In the genomic region with DNA sequence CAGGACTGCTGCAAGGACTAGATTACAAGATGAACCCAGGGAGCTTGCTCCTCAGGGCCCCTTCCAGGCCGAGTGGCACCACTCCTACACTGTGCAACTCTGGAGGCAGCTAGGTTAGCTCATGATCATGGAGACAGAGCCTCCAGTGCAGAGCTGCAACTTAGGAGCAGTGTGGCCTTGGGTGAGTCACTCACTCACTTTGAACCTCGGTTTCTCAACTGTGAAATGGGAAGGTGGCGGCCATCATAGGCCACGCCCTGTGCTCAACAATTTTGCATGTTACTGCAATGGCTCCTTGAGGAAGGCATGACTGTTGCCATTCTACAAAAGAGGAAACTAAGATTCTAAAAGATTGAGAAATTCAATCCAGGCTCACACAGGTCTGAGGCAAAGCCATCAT, we compare ENCODE assay signal across 19 cellular contexts. TPM values are rescaled to one million over a fixed set of nuclear protein-coding genes. Genes with fewer than 3 reads are reported as not detected.
DNase-seq lines count a peak whose midpoint lies in the region; ATAC-seq and TF ChIP-seq lines count a peak whose summit lies in the region.
"Had no signal": no experiment of that assay in that cellular context is flagged by ENCODE, and none has a peak within 500 bp of the region (broad histone marks: within the 10 kb centered on the region; RNA-seq: fewer than 3 reads in every experiment).

No MANE protein-coding gene starts in this region.

- peak; percentile 11 for DNase-seq in activated CD4-positive, CD25-positive, alpha-beta regulatory T cell treated with anti-CD3 and anti-CD28 coated beads, Interleukin-2, amount 50 U/mL, for 72 hours
- DNase-seq in NOMO-1 treated with DMSO at 0.1 percent for 48 hours (lab: John Stamatoyannopoulos, UW; ENCODE audit: unreplicated experiment) (peak; percentile 71), left lung (peak in 1 of 2 donors; percentile 45), HCEC 1CT (no peak)
- DNase-seq in stimulated activated effector memory CD8-positive, alpha-beta T cell treated with anti-CD3 and anti-CD28 coated beads, Interleukin-12 subunit alpha, Interleukin-12 subunit beta, amount 100 ng/mL, for 72 hours (ENCODE audit: low spot score in 2 of 2): no peak
- DNase-seq in activated T-helper 1 cell treated with anti-CD3 and anti-CD28 coated beads, Interleukin-12 subunit alpha, Interleukin-12 subunit beta, Interleukin-2, Interleukin-4 antibody, amounts not matched to agents 30 ng/mL and 10 ng/mL and 1 ng/mL, durations not matched to agents 14 hours and 24 hours and 36 hours (ENCODE audit: low spot score): no peak
- DNase-seq: HFFc6, NCI-H1105, NCI-H187, NCI-H446, NCI-H748 treated with DMSO at 0.1 percent for 48 hours, SHP77 treated with DMSO at 0.1 percent for 48 hours had no signal

- peaks cover 0 to 96% of the 10 kb centered on the region in 2 donors for H3K36me3 ChIP-seq in left lung

- intact Hi-C loops in left lung (cut with DNase I): loop anchor here in 1 of 2 donors (10.0 kb wide), 1 partner anchor 503 kb away; no protein-coding TSS in a partner anchor
- intact Hi-C loops in activated T-helper 1 cell treated with anti-CD3 and anti-CD28 coated beads, Interleukin-12 subunit alpha, Interleukin-12 subunit beta, Interleukin-2, Interleukin-4 antibody, amounts not matched to agents 30 ng/mL and 10 ng/mL and 1 ng/mL, durations not matched to agents 14 hours and 24 hours and 36 hours (cut with micrococcal nuclease): no loop called here

- no peak overlapping the region for H3K4me3 Mint-ChIP-seq in stimulated activated effector memory CD8-positive, alpha-beta T cell treated with anti-CD3 and anti-CD28 coated beads, Interleukin-12 subunit alpha, Interleukin-12 subunit beta, amount 100 ng/mL, for 72 hours
- H3K4me3 Mint-ChIP-seq in activated T-helper 1 cell treated with anti-CD3 and anti-CD28 coated beads, Interleukin-12 subunit alpha, Interleukin-12 subunit beta, Interleukin-2, Interleukin-4 antibody, amounts not matched to agents 30 ng/mL and 10 ng/mL and 1 ng/mL, durations not matched to agents 14 hours and 24 hours and 36 hours: no peak overlapping the region
- H3K4me3 Mint-ChIP-seq: HFFc6 had no signal

- no peak for TF ChIP-seq CTCF in left lung (IDR thresholded peaks at IDR 0.05)

- H3K27me3 ChIP-seq in left lung: no peaks in the 10 kb centered on the region
- H3K27me3 ChIP-seq: BLaER1 had no signal

- H3K9me3 Mint-ChIP-seq in stimulated activated effector memory CD8-positive, alpha-beta T cell treated with anti-CD3 and anti-CD28 coated beads, Interleukin-12 subunit alpha, Interleukin-12 subunit beta, amount 100 ng/mL, for 72 hours: no peaks in the 10 kb centered on the region
- H3K9me3 Mint-ChIP-seq in activated T-helper 1 cell treated with anti-CD3 and anti-CD28 coated beads, Interleukin-12 subunit alpha, Interleukin-12 subunit beta, Interleukin-2, Interleukin-4 antibody, amounts not matched to agents 30 ng/mL and 10 ng/mL and 1 ng/mL, durations not matched to agents 14 hours and 24 hours and 36 hours: no peaks in the 10 kb centered on the region
- H3K9me3 Mint-ChIP-seq: HFFc6 had no signal

- H3K36me3 Mint-ChIP-seq in stimulated activated effector memory CD8-positive, alpha-beta T cell treated with anti-CD3 and anti-CD28 coated beads, Interleukin-12 subunit alpha, Interleukin-12 subunit beta, amount 100 ng/mL, for 72 hours: peaks cover 100% of the 10 kb centered on the region
- H3K36me3 Mint-ChIP-seq in activated T-helper 1 cell treated with anti-CD3 and anti-CD28 coated beads, Interleukin-12 subunit alpha, Interleukin-12 subunit beta, Interleukin-2, Interleukin-4 antibody, amounts not matched to agents 30 ng/mL and 10 ng/mL and 1 ng/mL, durations not matched to agents 14 hours and 24 hours and 36 hours (ENCODE audit: low read depth): peaks cover 78% of the 10 kb centered on the region

- H3K9me3 ChIP-seq in left lung: no peaks in the 10 kb centered on the region
- H3K9me3 ChIP-seq: BLaER1 had no signal

- no peak overlapping the region for H3K4me3 ChIP-seq in left lung
- H3K4me3 ChIP-seq: BLaER1, K562 had no signal

- ATAC-seq in activated CD4-positive, CD25-positive, alpha-beta regulatory T cell treated with anti-CD3 and anti-CD28 coated beads, Interleukin-2, amount 50 U/mL, for 24 hours: no peak
- peak; percentile 60 for ATAC-seq in left lung
- no peak for ATAC-seq in stimulated activated effector memory CD8-positive, alpha-beta T cell treated with anti-CD3 and anti-CD28 coated beads, Interleukin-12 subunit alpha, Interleukin-12 subunit beta, amount 100 ng/mL, for 72 hours
- no peak for ATAC-seq in GM19467 (IDR thresholded peaks at IDR 0.05; ENCODE audit: unreplicated experiment)
- ATAC-seq: K562 had no signal

- H3K27ac ChIP-seq in left lung: peak overlapping the region in 1 of 2 donors; percentile 51
- H3K27ac ChIP-seq: 22Rv1, BLaER1 had no signal

- H3K4me1 Mint-ChIP-seq in stimulated activated effector memory CD8-positive, alpha-beta T cell treated with anti-CD3 and anti-CD28 coated beads, Interleukin-12 subunit alpha, Interleukin-12 subunit beta, amount 100 ng/mL, for 72 hours: peaks cover 22% of the 10 kb centered on the region
- no peaks in the 10 kb centered on the region for H3K4me1 Mint-ChIP-seq in activated T-helper 1 cell treated with anti-CD3 and anti-CD28 coated beads, Interleukin-12 subunit alpha, Interleukin-12 subunit beta, Interleukin-2, Interleukin-4 antibody, amounts not matched to agents 30 ng/mL and 10 ng/mL and 1 ng/mL, durations not matched to agents 14 hours and 24 hours and 36 hours (ENCODE audit: low read depth)

- H3K4me1 ChIP-seq in left lung: peaks cover 0 to 7% of the 10 kb centered on the region in 2 donors
- H3K4me1 ChIP-seq: BLaER1 had no signal

- peak overlapping the region; percentile 35 for H3K27ac Mint-ChIP-seq in stimulated activated effector memory CD8-positive, alpha-beta T cell treated with anti-CD3 and anti-CD28 coated beads, Interleukin-12 subunit alpha, Interleukin-12 subunit beta, amount 100 ng/mL, for 72 hours
- no peak overlapping the region for H3K27ac Mint-ChIP-seq in activated T-helper 1 cell treated with anti-CD3 and anti-CD28 coated beads, Interleukin-12 subunit alpha, Interleukin-12 subunit beta, Interleukin-2, Interleukin-4 antibody, amounts not matched to agents 30 ng/mL and 10 ng/mL and 1 ng/mL, durations not matched to agents 14 hours and 24 hours and 36 hours
- H3K27ac Mint-ChIP-seq: HFFc6 had no signal

- H3K27me3 Mint-ChIP-seq in activated T-helper 1 cell treated with anti-CD3 and anti-CD28 coated beads, Interleukin-12 subunit alpha, Interleukin-12 subunit beta, Interleukin-2, Interleukin-4 antibody, amounts not matched to agents 30 ng/mL and 10 ng/mL and 1 ng/mL, durations not matched to agents 14 hours and 24 hours and 36 hours (ENCODE audit: insufficient read depth): no peaks in the 10 kb centered on the region

RNA-seq across cellular contexts. Expression of gene CXCR6, which starts 11.2 kb away (rescaled TPM):
- 1 to 10 TPM in 1 of 2 donors, under 1 TPM in 1; 0.96 to 4.1 TPM for total RNA-seq in left lung
- 27.2 and 27.9 TPM in 2 replicates for total RNA-seq in activated T-helper 1 cell treated with anti-CD3 and anti-CD28 coated beads, Interleukin-12 subunit alpha, Interleukin-12 subunit beta, Interleukin-2, Interleukin-4 antibody, amounts not matched to agents 30 ng/mL and 10 ng/mL and 1 ng/mL, durations not matched to agents 14 hours and 24 hours and 36 hours
- total RNA-seq: Daoy, H1, HFFc6, K562 had no signal

RNA-seq across cellular contexts. Expression of gene CCR9, which starts 45.8 kb away (rescaled TPM):
- total RNA-seq in left lung: under 1 TPM in 1 of 2 donors, not detected in 1; 0.12 TPM
- not detected in 2 replicates for total RNA-seq in activated T-helper 1 cell treated with anti-CD3 and anti-CD28 coated beads, Interleukin-12 subunit alpha, Interleukin-12 subunit beta, Interleukin-2, Interleukin-4 antibody, amounts not matched to agents 30 ng/mL and 10 ng/mL and 1 ng/mL, durations not matched to agents 14 hours and 24 hours and 36 hours
- total RNA-seq: Daoy, H1, HFFc6, K562 had no signal

Comparison
In these comparisons a context has a peak if more than half of its experiments do, and no peak if none do; other contexts are left out.
1. DNase-seq: peak in activated CD4-positive, CD25-positive, alpha-beta regulatory T cell treated with anti-CD3 and anti-CD28 coated beads, Interleukin-2, amount 50 U/mL, for 72 hours (single experiment) and NOMO-1 treated with DMSO at 0.1 percent for 48 hours (single experiment); none in stimulated activated effector memory CD8-positive, alpha-beta T cell treated with anti-CD3 and anti-CD28 coated beads, Interleukin-12 subunit alpha, Interleukin-12 subunit beta, amount 100 ng/mL, for 72 hours (0 of 2), HCEC 1CT (single experiment) and activated T-helper 1 cell treated with anti-CD3 and anti-CD28 coated beads, Interleukin-12 subunit alpha, Interleukin-12 subunit beta, Interleukin-2, Interleukin-4 antibody, amounts not matched to agents 30 ng/mL and 10 ng/mL and 1 ng/mL, durations not matched to agents 14 hours and 24 hours and 36 hours (single experiment).